In the genomic region with DNA sequence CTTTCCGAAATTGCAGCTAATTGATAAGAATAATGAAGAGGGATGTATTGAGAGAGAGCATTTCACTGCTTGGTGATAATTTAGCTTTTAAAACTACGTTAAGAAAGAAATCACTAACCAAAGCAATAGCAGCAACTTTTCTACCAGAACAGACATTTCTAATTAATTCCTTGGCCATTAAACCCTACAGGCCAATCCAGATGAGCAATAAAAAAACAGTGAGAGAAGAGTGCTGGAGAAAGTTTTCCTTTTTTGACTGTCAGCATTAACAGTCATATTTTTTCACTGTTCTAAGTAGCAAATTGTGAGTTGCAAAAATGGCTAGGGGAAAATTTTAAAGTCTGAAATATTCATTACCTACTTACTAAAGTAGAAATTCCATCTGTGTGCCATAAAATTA, we compare ENCODE assay signal across 29 cellular contexts.
"Had no signal": no experiment of that assay in that cellular context is flagged by ENCODE, and none has a peak within 500 bp of the region (broad histone marks: within the 10 kb centered on the region; RNA-seq: fewer than 3 reads in every experiment).

No MANE protein-coding gene starts in this region.

- H3K27ac Mint-ChIP-seq: activated CD4-positive, alpha-beta T cell treated with anti-CD3 and anti-CD28 coated beads, Interleukin-2, amount 10 ng/mL, durations not matched to agents 7 days and 5 days; activated CD8-positive, alpha-beta T cell treated with anti-CD3 and anti-CD28 coated beads for 36 hours; activated naive CD4-positive, alpha-beta T cell treated with anti-CD3 and anti-CD28 coated beads, Interleukin-2, amount 50 U/mL, for 24 hours; activated naive CD8-positive, alpha-beta T cell treated with anti-CD3 and anti-CD28 coated beads, Interleukin-2, amount 50 U/mL, for 24 hours; activated T-helper 17 cell treated with anti-CD3 and anti-CD28 coated beads, Interleukin-2, amount 50 U/mL, for 72 hours; T-helper 1 cell treated with Interleukin-12 subunit alpha and Interleukin-12 subunit beta and Interleukin-4 antibody, amounts not matched to agents 30 μg/mL and 1 μg/mL, for 36 hours had no signal

- H3K4me1 Mint-ChIP-seq: activated CD4-positive, alpha-beta T cell treated with anti-CD3 and anti-CD28 coated beads, Interleukin-2, amount 10 ng/mL, durations not matched to agents 7 days and 5 days; activated naive CD4-positive, alpha-beta T cell treated with anti-CD3 and anti-CD28 coated beads, Interleukin-2, amount 50 U/mL, for 24 hours; activated naive CD8-positive, alpha-beta T cell treated with anti-CD3 and anti-CD28 coated beads, Interleukin-2, amount 50 U/mL, for 24 hours; activated T-helper 17 cell treated with anti-CD3 and anti-CD28 coated beads, Interleukin-2, amount 50 U/mL, for 72 hours; naive B cell had no signal

- H3K9me3 Mint-ChIP-seq: activated CD4-positive, alpha-beta T cell treated with anti-CD3 and anti-CD28 coated beads, Interleukin-2, amount 10 ng/mL, durations not matched to agents 7 days and 5 days; activated CD8-positive, alpha-beta T cell treated with anti-CD3 and anti-CD28 coated beads for 36 hours; activated naive CD4-positive, alpha-beta T cell treated with anti-CD3 and anti-CD28 coated beads, Interleukin-2, amount 50 U/mL, for 24 hours; activated naive CD8-positive, alpha-beta T cell treated with anti-CD3 and anti-CD28 coated beads, Interleukin-2, amount 50 U/mL, for 24 hours; activated T-cell treated with anti-CD3 and anti-CD28 coated beads, Interleukin-2, amount 50 U/mL, for 4 hours; activated T-helper 17 cell treated with anti-CD3 and anti-CD28 coated beads, Interleukin-2, amount 50 U/mL, for 72 hours; naive B cell had no signal

- H3K27ac ChIP-seq: epithelial cell of prostate, esophagus squamous epithelium, pancreas, prostate gland, upper lobe of right lung, WERI-Rb-1 had no signal

- H3K9me3 ChIP-seq: esophagus squamous epithelium, left lung, pancreas, prostate gland, suprapubic skin, tibial artery, upper lobe of right lung had no signal

- H3K4me3 ChIP-seq: esophagus squamous epithelium, left lung, pancreas, prostate gland, suprapubic skin, tibial artery, upper lobe of right lung had no signal

- DNase-seq: activated CD4-positive, alpha-beta T cell treated with anti-CD3 and anti-CD28 coated beads, Interleukin-2, amount 10 ng/mL, durations not matched to agents 7 days and 5 days; activated CD4-positive, CD25-positive, alpha-beta regulatory T cell treated with anti-CD3 and anti-CD28 coated beads, Interleukin-2, amount 50 U/mL, for 72 hours; activated CD8-positive, alpha-beta T cell treated with anti-CD3 and anti-CD28 coated beads for 36 hours; activated gamma-delta T cell treated with Interleukin-2 at 50 U/mL for 16 hours; activated naive CD8-positive, alpha-beta T cell treated with anti-CD3 and anti-CD28 coated beads, Interleukin-2, amount 50 U/mL, for 24 hours; activated T-cell treated with anti-CD3 and anti-CD28 coated beads, Interleukin-2, amount 50 U/mL, for 4 hours; amygdala; central memory CD4-positive, alpha-beta T cell; esophagus squamous epithelium; hippocampal formation; kidney glomerular epithelial cell; left lung; mammary epithelial cell; naive B cell; nucleus accumbens; pancreas; retina; stimulated activated CD4-positive, alpha-beta T cell treated with anti-CD3 and anti-CD28 coated beads, Interleukin-15, amount 100 ng/mL, for 24 hours; stimulated activated naive CD4-positive, alpha-beta T cell; T-helper 9 cell; tibial artery; upper lobe of right lung; WERI-Rb-1 had no signal

- H3K27me3 ChIP-seq: esophagus squamous epithelium, left lung, pancreas, suprapubic skin, tibial artery, upper lobe of right lung had no signal

- H3K4me3 Mint-ChIP-seq: activated CD4-positive, alpha-beta T cell treated with anti-CD3 and anti-CD28 coated beads, Interleukin-2, amount 10 ng/mL, durations not matched to agents 7 days and 5 days; activated CD8-positive, alpha-beta T cell treated with anti-CD3 and anti-CD28 coated beads for 36 hours; activated naive CD4-positive, alpha-beta T cell treated with anti-CD3 and anti-CD28 coated beads, Interleukin-2, amount 50 U/mL, for 24 hours; activated naive CD8-positive, alpha-beta T cell treated with anti-CD3 and anti-CD28 coated beads, Interleukin-2, amount 50 U/mL, for 24 hours; activated T-cell treated with anti-CD3 and anti-CD28 coated beads, Interleukin-2, amount 50 U/mL, for 4 hours; activated T-helper 17 cell treated with anti-CD3 and anti-CD28 coated beads, Interleukin-2, amount 50 U/mL, for 72 hours; naive B cell; T-helper 1 cell treated with Interleukin-12 subunit alpha and Interleukin-12 subunit beta and Interleukin-4 antibody, amounts not matched to agents 30 μg/mL and 1 μg/mL, for 36 hours had no signal

- H3K36me3 ChIP-seq: esophagus squamous epithelium, left lung, pancreas, prostate gland, suprapubic skin, tibial artery, upper lobe of right lung, WERI-Rb-1 had no signal

- ATAC-seq: activated CD8-positive, alpha-beta T cell treated with anti-CD3 and anti-CD28 coated beads for 36 hours; activated naive CD8-positive, alpha-beta T cell treated with anti-CD3 and anti-CD28 coated beads, Interleukin-2, amount 50 U/mL, for 24 hours; activated T-cell treated with anti-CD3 and anti-CD28 coated beads, Interleukin-2, amount 50 U/mL, for 4 hours; activated T-helper 17 cell treated with anti-CD3 and anti-CD28 coated beads, Interleukin-2, amount 50 U/mL, for 72 hours; left lung; pancreas; upper lobe of right lung had no signal

- H3K4me1 ChIP-seq: esophagus squamous epithelium, left lung, pancreas, prostate gland, suprapubic skin had no signal

- H3K27me3 Mint-ChIP-seq: activated CD4-positive, alpha-beta T cell treated with anti-CD3 and anti-CD28 coated beads, Interleukin-2, amount 10 ng/mL, durations not matched to agents 7 days and 5 days; activated CD8-positive, alpha-beta T cell treated with anti-CD3 and anti-CD28 coated beads for 36 hours; activated naive CD4-positive, alpha-beta T cell treated with anti-CD3 and anti-CD28 coated beads, Interleukin-2, amount 50 U/mL, for 24 hours; activated naive CD8-positive, alpha-beta T cell treated with anti-CD3 and anti-CD28 coated beads, Interleukin-2, amount 50 U/mL, for 24 hours; activated T-helper 17 cell treated with anti-CD3 and anti-CD28 coated beads, Interleukin-2, amount 50 U/mL, for 72 hours; naive B cell had no signal
